Comparison of ENCODE assay signal across 1 cellular context in genomic region chr6:152129606-152130249, GRCh38.
TF ChIP-seq lines count a peak whose summit lies in the region.

No MANE protein-coding gene starts in this region.

TF ChIP-seq in SK-N-SH, 30 proteins besides CTCF, POLR2A, EP300 and RAD21 (continued from another document):
- TF ChIP-seq IRF3 (IDR thresholded peaks at IDR 0.05; ENCODE audit: low read depth, low read length) (no peak), ELF1 (IDR thresholded peaks at IDR 0.05) (no peak)
